19 cellular contexts compared by ENCODE assay signal in genomic region chr12:12676605-12677004, GRCh38. TPM values are rescaled to one million over a fixed set of nuclear protein-coding genes. Genes with fewer than 3 reads are reported as not detected.
DNase-seq lines count a peak whose midpoint lies in the region; ATAC-seq and TF ChIP-seq lines count a peak whose summit lies in the region.
"Had no signal": no experiment of that assay in that cellular context is flagged by ENCODE, and none has a peak within 500 bp of the region (broad histone marks: within the 10 kb centered on the region; RNA-seq: fewer than 3 reads in every experiment).

No MANE protein-coding gene starts in this region.

- H3K4ac ChIP-seq in H9 (ENCODE audit: low read depth, low read length) = no peak overlapping the region

- no peak overlapping the region for H3T11ph ChIP-seq in H9 (ENCODE audit: low read length)

- peak overlapping the region; percentile 21 to 47 for H3K4me3 Mint-ChIP-seq in H9
- H3K4me3 Mint-ChIP-seq: B cell; CD14-positive monocyte; T-cell; T-helper 2 cell treated with Interferon-gamma antibody and Interleukin-4, amounts not matched to agents 5 μg/mL and 100 μg/mL, for 36 hours had no signal

- H3K9me3 ChIP-seq in H9 (ENCODE audit: control insufficient read depth, low read depth, low read length) (no peaks in the 10 kb centered on the region), MM.1S (replicated peaks; ENCODE audit: insufficient read depth, low read length) (no peaks in the 10 kb centered on the region), parathyroid adenoma (ENCODE audit: control insufficient read depth, low read length) (no peaks in the 10 kb centered on the region), gastroesophageal sphincter (no peaks in the 10 kb centered on the region)
- H3K9me3 ChIP-seq: A549, SJCRH30 had no signal

- peak overlapping the region; percentile 55 for H2BK120ac ChIP-seq in H9 (ENCODE audit: low read depth, low read length, poor library complexity, severe bottlenecking)

- H3K27me3 ChIP-seq in H9 (ENCODE audit: insufficient read depth, low read length) = peaks cover 21% of the 10 kb centered on the region; the same call in 1 of the 2 replicates
- no peaks in the 10 kb centered on the region for H3K27me3 ChIP-seq in MM.1S (replicated peaks; ENCODE audit: insufficient read depth, low read length)
- no peaks in the 10 kb centered on the region for H3K27me3 ChIP-seq in parathyroid adenoma (ENCODE audit: control insufficient read depth, insufficient read depth, low read length)
- no peaks in the 10 kb centered on the region for H3K27me3 ChIP-seq in gastroesophageal sphincter
- H3K27me3 ChIP-seq: SJCRH30 had no signal

- no peaks in the 10 kb centered on the region; the same call in 1 of the 2 replicates for H3K79me2 ChIP-seq in H9 (ENCODE audit: insufficient read depth, low read length)
- H3K79me2 ChIP-seq in MM.1S (ENCODE audit: low read length) = no peaks in the 10 kb centered on the region
- H3K79me2 ChIP-seq in parathyroid adenoma = peaks cover 14% of the 10 kb centered on the region

- H2AFZ ChIP-seq in H9 (ENCODE audit: low read length) (no peak overlapping the region), MM.1S (ENCODE audit: low read length) (peak overlapping the region; percentile 32), parathyroid adenoma (peak overlapping the region; percentile 10)

- peaks cover 11% of the 10 kb centered on the region for H3K27me3 Mint-ChIP-seq in H9 (ENCODE audit: low read depth)
- H3K27me3 Mint-ChIP-seq: B cell, T-cell had no signal

- H3K4me1 ChIP-seq in H9 (ENCODE audit: insufficient read depth, low read length) (no peaks in the 10 kb centered on the region), MM.1S (ENCODE audit: low read length) (0 out of 2 replicates have a peak, but pooled peaks cover 6% of the 10 kb centered on the region), parathyroid adenoma (peaks cover 32% of the 10 kb centered on the region), gastroesophageal sphincter (no peaks in the 10 kb centered on the region)

- no peak overlapping the region for H3K4me2 ChIP-seq in H9 (ENCODE audit: insufficient read depth, insufficient read length, low read length)
- H3K4me2 ChIP-seq in MM.1S (ENCODE audit: low read depth, low read length) = peak overlapping the region; percentile 38; the same call in 1 of the 2 replicates
- no peak overlapping the region for H3K4me2 ChIP-seq in parathyroid adenoma (ENCODE audit: low read length)
- H3K4me2 ChIP-seq: A549 had no signal

- H3K23ac ChIP-seq in H9 (ENCODE audit: insufficient read length, low read depth, low read length) = no peak overlapping the region

- no peaks in the 10 kb centered on the region for H3K23me2 ChIP-seq in H9 (ENCODE audit: insufficient read length, low read depth, low read length, poor library complexity, severe bottlenecking)

- no peak overlapping the region for H2BK20ac ChIP-seq in H9 (ENCODE audit: low read depth, low read length, poor library complexity, severe bottlenecking)

- no peak overlapping the region for H4K8ac ChIP-seq in H9 (replicated peaks; ENCODE audit: insufficient read length, low read depth, low read length)

- H2BK12ac ChIP-seq in H9 (ENCODE audit: insufficient read length, low read depth, low read length) = no peak overlapping the region

- H4K20me1 ChIP-seq in H9 (ENCODE audit: control insufficient read depth, insufficient read depth, insufficient read length) (no peaks in the 10 kb centered on the region), MM.1S (ENCODE audit: insufficient read depth, low read length) (no peaks in the 10 kb centered on the region)

- H3K36me3 ChIP-seq in MM.1S (replicated peaks; ENCODE audit: insufficient read depth, low read length) (no peaks in the 10 kb centered on the region), parathyroid adenoma (ENCODE audit: control insufficient read depth, insufficient read depth, low read length) (no peaks in the 10 kb centered on the region), gastroesophageal sphincter (no peaks in the 10 kb centered on the region)
- H3K36me3 ChIP-seq: SJCRH30 had no signal

- peaks cover 48 to 57% of the 10 kb centered on the region in 2 experiments for H3K4me1 Mint-ChIP-seq in H9
- H3K4me1 Mint-ChIP-seq: B cell, CD14-positive monocyte had no signal

- H3K18ac ChIP-seq in H9 (ENCODE audit: insufficient read length, low read depth, low read length) = no peak overlapping the region

- DNase-seq in H9 (no peak), MM.1S (peak; percentile 42), iPS DF 19.7 (ENCODE audit: low read depth, low spot score) (peak; percentile 59), LoVo (ENCODE audit: low spot score) (no peak)
- DNase-seq: HCEC 1CT, NCI-H1694, NCI-H2081 treated with DMSO at 0.1 percent for 48 hours, NCI-H446 treated with DMSO at 0.1 percent for 48 hours, NCI-H526 treated with DMSO at 0.1 percent for 48 hours, OCI-M1, SJCRH30, T-cell had no signal

- no peak overlapping the region for H4K91ac ChIP-seq in H9 (ENCODE audit: insufficient read length, low read depth, low read length)

- H3F3A ChIP-seq in MM.1S (ENCODE audit: insufficient read depth, low read length) = no peaks in the 10 kb centered on the region

- H3K27ac ChIP-seq in H9 (ENCODE audit: insufficient read length, low read depth, low read length) (no peak overlapping the region), MM.1S (ENCODE audit: low read length) (peak overlapping the region; percentile 2; the same call in 1 of the 2 replicates), parathyroid adenoma (peak overlapping the region; percentile 56), gastroesophageal sphincter (no peak overlapping the region)
- H3K27ac ChIP-seq: A549, SJCRH30 had no signal

- no peak overlapping the region for H2AK5ac ChIP-seq in H9 (ENCODE audit: insufficient read length, low read length)

- H3K9ac ChIP-seq in H9 (ENCODE audit: extremely low read depth, insufficient read length, low read length) = no peak overlapping the region
- H3K9ac ChIP-seq in MM.1S (ENCODE audit: low read length) = 0 out of 2 replicates have a peak overlapping the region, but pooled peaks have one; percentile 0
- no peak overlapping the region for H3K9ac ChIP-seq in parathyroid adenoma

- H2BK5ac ChIP-seq in H9 (ENCODE audit: insufficient read length, low read length) = no peak overlapping the region

- no peak overlapping the region for H2BK15ac ChIP-seq in H9 (ENCODE audit: low read depth, low read length)

- ATAC-seq in HG02798 (IDR thresholded peaks at IDR 0.05; ENCODE audit: poor library complexity, unreplicated experiment) (no peak), gastroesophageal sphincter (no peak)
- ATAC-seq: A549, T-cell had no signal

- H3K36me3 Mint-ChIP-seq in H9 (ENCODE audit: insufficient read depth in 1 of 3, low read depth in 3 of 3) = peaks cover 12 to 24% (median 21%) of the 10 kb centered on the region in 3 experiments
- H3K36me3 Mint-ChIP-seq: CD14-positive monocyte, T-cell had no signal

- no peak overlapping the region for H3K56ac ChIP-seq in H9 (ENCODE audit: insufficient read length, low read depth, low read length)

- no peak for TF ChIP-seq POLR2A in gastroesophageal sphincter (IDR thresholded peaks at IDR 0.05)

- no peaks in the 10 kb centered on the region for H3K9me2 ChIP-seq in MM.1S (replicated peaks; ENCODE audit: insufficient read depth, low read length)

- no peak overlapping the region for H4K5ac ChIP-seq in H9 (ENCODE audit: insufficient read length, low read depth, low read length)

- WGBS in H9 (ENCODE audit: extremely low coverage, insufficient read length, low lambda C conversion rate) = no CpG with 5 or more reads among the region's 3 CpGs
- whole genome bisulfite sequencing in gastroesophageal sphincter (ENCODE audit: low coverage in 1 of 2), 2 donors = 10 to 25% methylated on average over 3 of the region's 3 CpGs

- H3K79me1 ChIP-seq in H9 (ENCODE audit: insufficient read depth, low read depth, low read length, poor library complexity, severe bottlenecking) = peaks cover 3% of the 10 kb centered on the region

- no peak overlapping the region for H3K14ac ChIP-seq in H9 (ENCODE audit: insufficient read depth, low read length)

- H3K27ac Mint-ChIP-seq in H9 = peak overlapping the region; percentile 16 to 94 (median 27); a peak in 5 of 7 replicates
- H3K27ac Mint-ChIP-seq: B cell; CD14-positive monocyte; T-cell; T-helper 2 cell treated with Interferon-gamma antibody and Interleukin-4, amounts not matched to agents 5 μg/mL and 100 μg/mL, for 36 hours had no signal

- no peaks in the 10 kb centered on the region for H3K9me3 Mint-ChIP-seq in H9
- H3K9me3 Mint-ChIP-seq: T-cell; T-helper 2 cell treated with Interferon-gamma antibody and Interleukin-4, amounts not matched to agents 5 μg/mL and 100 μg/mL, for 36 hours had no signal

- no peak overlapping the region; the same call in 1 of the 2 replicates for H3K4me3 ChIP-seq in MM.1S (ENCODE audit: low read length)
- H3K4me3 ChIP-seq in parathyroid adenoma (ENCODE audit: low read depth, low read length) = no peak overlapping the region
- H3K4me3 ChIP-seq in gastroesophageal sphincter = no peak overlapping the region
- H3K4me3 ChIP-seq: A549, SJCRH30 had no signal

- TF ChIP-seq EP300 in gastroesophageal sphincter (IDR thresholded peaks at IDR 0.05) = no peak

- TF ChIP-seq CTCF in H9 (conservative IDR thresholded peaks at IDR 0.05) (no peak), MM.1S (IDR thresholded peaks at IDR 0.05; ENCODE audit: low read length) (no peak), parathyroid adenoma (IDR thresholded peaks at IDR 0.05) (no peak), gastroesophageal sphincter (IDR thresholded peaks at IDR 0.05) (no peak)

RNA-seq across cellular contexts. Expression of gene GPR19, which starts 19.4 kb away (rescaled TPM):
- 20.4 and 23.4 TPM in 2 replicates for total RNA-seq in H9 (2021)
- total RNA-seq in gastroesophageal sphincter = under 1 TPM in 2 of 4 donors, not detected in 2; 0.32 to 0.54 TPM

RNA-seq across cellular contexts. Expression of gene CDKN1B, which starts 40.6 kb away (rescaled TPM):
- total RNA-seq in H9 (2021) (27.7 and 28.3 TPM in 2 replicates), gastroesophageal sphincter (100 to 1,000 TPM in 1 of 4 donors, 10 to 100 TPM in 3; 62.6 to 103 (median 73.0) TPM)

Comparison
In these comparisons a context has a peak if more than half of its experiments do, and no peak if none do; other contexts are left out.
1. DNase-seq: peak in MM.1S (single experiment) and iPS DF 19.7 (single experiment); none in H9 (single experiment) and LoVo (single experiment).
2. H3K27ac ChIP-seq: peak in MM.1S (single experiment) and parathyroid adenoma (single experiment); none in H9 (single experiment) and gastroesophageal sphincter (0 of 4).
3. RNA of gene GPR19, which starts 19.4 kb away (total RNA-seq): 20.4 to 23.4 TPM in H9; 0.32 to 0.54 TPM in gastroesophageal sphincter; every median in the first group is over 10 times any median in the second.